Comparison of ENCODE assay signal across 14 cellular contexts in the genomic region with DNA sequence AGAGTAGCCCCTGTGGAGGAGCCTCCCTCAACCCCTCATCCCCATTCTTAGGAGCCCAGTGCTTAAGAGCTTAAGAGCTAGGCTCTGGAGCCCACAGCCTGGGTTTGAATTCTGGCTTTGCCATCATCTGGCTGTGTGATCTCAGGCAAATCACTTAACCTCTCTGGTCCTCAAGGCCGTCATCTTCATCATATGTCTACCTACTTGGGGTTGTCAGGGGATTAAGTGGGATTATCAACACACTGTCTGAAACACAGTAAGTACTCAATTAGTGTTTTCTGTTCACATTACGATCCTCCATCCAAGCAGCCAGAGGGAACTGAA. TPM values are rescaled to one million over a fixed set of nuclear protein-coding genes. Genes with fewer than 3 reads are reported as not detected.
DNase-seq lines count a peak whose midpoint lies in the region; ATAC-seq, FAIRE-seq and TF ChIP-seq lines count a peak whose summit lies in the region.
"Had no signal": no experiment of that assay in that cellular context is flagged by ENCODE, and none has a peak within 500 bp of the region (broad histone marks: within the 10 kb centered on the region; RNA-seq: fewer than 3 reads in every experiment).

No MANE protein-coding gene starts in this region.

- no peak for ATAC-seq in CD4-positive, alpha-beta T cell (ENCODE audit: poor library complexity)
- ATAC-seq in GM18505 (IDR thresholded peaks at IDR 0.05; ENCODE audit: unreplicated experiment) (no peak), HG03571 (IDR thresholded peaks at IDR 0.05; ENCODE audit: unreplicated experiment) (no peak)
- ATAC-seq: activated T-helper 17 cell treated with anti-CD3 and anti-CD28 coated beads, Interleukin-2, amount 50 U/mL, for 72 hours; T-helper 17 cell had no signal

- H3K4me3 Mint-ChIP-seq in CD4-positive, alpha-beta T cell: no peak overlapping the region
- peak overlapping the region; percentile 61 for H3K4me3 Mint-ChIP-seq in neural crest cell
- H3K4me3 Mint-ChIP-seq: activated CD4-positive, alpha-beta T cell treated with anti-CD3 and anti-CD28 coated beads, Interleukin-2, amount 10 ng/mL, durations not matched to agents 7 days and 5 days; activated T-helper 17 cell treated with anti-CD3 and anti-CD28 coated beads, Interleukin-2, amount 50 U/mL, for 72 hours; T-helper 17 cell had no signal

- peaks cover 24% of the 10 kb centered on the region for H3K36me3 Mint-ChIP-seq in CD4-positive, alpha-beta T cell (ENCODE audit: low read depth)
- H3K36me3 Mint-ChIP-seq in neural crest cell (ENCODE audit: low read depth): no peaks in the 10 kb centered on the region
- H3K36me3 Mint-ChIP-seq: CD4-positive, CD25-positive, alpha-beta regulatory T cell had no signal

- no peak for FAIRE-seq in GM19239 (lab: Jason Lieb, UNC)

- no peak for TF ChIP-seq CTCF in CD4-positive, alpha-beta T cell (IDR thresholded peaks at IDR 0.05)
- TF ChIP-seq CTCF in dorsolateral prefrontal cortex (IDR thresholded peaks at IDR 0.05 in 54 of 56, conservative IDR thresholded peaks at IDR 0.05 in 2 of 56; ENCODE audit: low read depth in 1 of 56, partially characterized antibody in 56 of 56) (no peak), neural crest cell (conservative IDR thresholded peaks at IDR 0.05) (no peak), lower leg skin (IDR thresholded peaks at IDR 0.05) (no peak)

- H3K4me1 Mint-ChIP-seq in CD4-positive, alpha-beta T cell (ENCODE audit: low read depth): peaks cover 67% of the 10 kb centered on the region
- peaks cover 60% of the 10 kb centered on the region for H3K4me1 Mint-ChIP-seq in neural crest cell

- intact Hi-C loops in CD4-positive, alpha-beta T cell (cut with DNase I, micrococcal nuclease): no loop called here
- intact Hi-C loops in dorsolateral prefrontal cortex (cut with DNase I) (no loop called here), lower leg skin (cut with DNase I; ENCODE audit: low total_unique reads) (no loop called here)

- H3K4me3 ChIP-seq in dorsolateral prefrontal cortex (no peak overlapping the region), lower leg skin (ENCODE audit: low read depth, poor library complexity, severe bottlenecking) (no peak overlapping the region)

- no peaks in the 10 kb centered on the region for H3K9me3 Mint-ChIP-seq in CD4-positive, alpha-beta T cell
- H3K9me3 Mint-ChIP-seq in neural crest cell: no peaks in the 10 kb centered on the region
- H3K9me3 Mint-ChIP-seq: activated CD4-positive, alpha-beta T cell treated with anti-CD3 and anti-CD28 coated beads, Interleukin-2, amount 10 ng/mL, durations not matched to agents 7 days and 5 days; activated T-helper 17 cell treated with anti-CD3 and anti-CD28 coated beads, Interleukin-2, amount 50 U/mL, for 72 hours; CD4-positive, CD25-positive, alpha-beta regulatory T cell had no signal

- H3K27me3 ChIP-seq in CD4-positive, alpha-beta T cell (ENCODE audit: control insufficient read depth, insufficient read depth, low read length): no peaks in the 10 kb centered on the region
- H3K27me3 ChIP-seq in dorsolateral prefrontal cortex: no peaks in the 10 kb centered on the region

- TF ChIP-seq POLR2A in GM18505 (IDR thresholded peaks at IDR 0.05; ENCODE audit: borderline replicate concordance, extremely low read depth, insufficient read depth, insufficient read length): no peak
- no peak for TF ChIP-seq POLR2A in lower leg skin (IDR thresholded peaks at IDR 0.05)

- peaks cover 45% of the 10 kb centered on the region for H3K36me3 ChIP-seq in KOPT-K1 (ENCODE audit: insufficient read depth, low read length)

- peak overlapping the region; percentile 67 for H3K27ac Mint-ChIP-seq in CD4-positive, alpha-beta T cell
- peak overlapping the region; percentile 12 for H3K27ac Mint-ChIP-seq in neural crest cell (ENCODE audit: unreplicated experiment)
- H3K27ac Mint-ChIP-seq: activated CD4-positive, alpha-beta T cell treated with anti-CD3 and anti-CD28 coated beads, Interleukin-2, amount 10 ng/mL, durations not matched to agents 7 days and 5 days; activated T-helper 17 cell treated with anti-CD3 and anti-CD28 coated beads, Interleukin-2, amount 50 U/mL, for 72 hours; CD4-positive, CD25-positive, alpha-beta regulatory T cell had no signal

- 91 to 92% methylated on average over 2 of the region's 2 CpGs for WGBS in lower leg skin, 2 donors

- no peak overlapping the region for H3K27ac ChIP-seq in CD4-positive, alpha-beta T cell (ENCODE audit: low read depth, low read length)
- H3K27ac ChIP-seq in KOPT-K1 (ENCODE audit: low read depth, low read length, poor library complexity, severe bottlenecking) (peak overlapping the region; percentile 29), dorsolateral prefrontal cortex (peak overlapping the region in 37 of 59 donors; percentile 3 to 83 (median 68))

- no peaks in the 10 kb centered on the region for H3K27me3 Mint-ChIP-seq in CD4-positive, alpha-beta T cell
- peaks cover under 1% of the 10 kb centered on the region for H3K27me3 Mint-ChIP-seq in neural crest cell (ENCODE audit: low read depth)
- H3K27me3 Mint-ChIP-seq: activated CD4-positive, alpha-beta T cell treated with anti-CD3 and anti-CD28 coated beads, Interleukin-2, amount 10 ng/mL, durations not matched to agents 7 days and 5 days; activated T-helper 17 cell treated with anti-CD3 and anti-CD28 coated beads, Interleukin-2, amount 50 U/mL, for 72 hours; CD4-positive, CD25-positive, alpha-beta regulatory T cell; T-helper 17 cell had no signal

- CTCF ChIA-PET in CD4-positive, alpha-beta T cell (lab: Charles Lee): no interaction called here

- no peak for DNase-seq in CD4-positive, alpha-beta T cell
- DNase-seq in dorsolateral prefrontal cortex (no peak), neural crest cell (ENCODE audit: low read depth, low spot score) (no peak), lower leg skin (ENCODE audit: low spot score in 2 of 2) (no peak), GM19239 (ENCODE audit: insufficient read length, low spot score) (no peak)
- DNase-seq: activated CD4-positive, alpha-beta T cell treated with anti-CD3 and anti-CD28 coated beads, Interleukin-2, amount 10 ng/mL, durations not matched to agents 7 days and 5 days; CD4-positive, CD25-positive, alpha-beta regulatory T cell; NCI-H187; stimulated activated CD4-positive, alpha-beta T cell treated with anti-CD3 and anti-CD28 coated beads, Interleukin-1b, Interleukin-23, amount 100 ng/mL, for 48 hours; T-helper 17 cell had no signal

- POLR2A ChIA-PET in CD4-positive, alpha-beta T cell (lab: Charles Lee): no interaction called here

- H3K9me3 ChIP-seq in CD4-positive, alpha-beta T cell (ENCODE audit: control insufficient read depth, low read length): no peaks in the 10 kb centered on the region
- no peaks in the 10 kb centered on the region for H3K9me3 ChIP-seq in KOPT-K1 (ENCODE audit: insufficient read depth, low read length, poor library complexity, severe bottlenecking)

RNA-seq across cellular contexts. Expression of a gene that starts 4.8 kb away (rescaled TPM):
- total RNA-seq in CD4-positive, alpha-beta T cell: 100 to 1,000 TPM; 249 to 264 TPM
- total RNA-seq in dorsolateral prefrontal cortex (100 to 1,000 TPM in 84 of 120 experiments, 10 to 100 TPM in 36; 57.2 to 359 (median 120) TPM), neural crest cell (128 and 132 TPM in 2 replicates), lower leg skin (100 to 1,000 TPM in 2 of 4 donors, 10 to 100 TPM in 2; 54.3 to 146 (median 102) TPM)
